9 cellular contexts compared by ENCODE assay signal in genomic region chr17:70048020-70048419, GRCh38. TPM values are rescaled to one million over a fixed set of nuclear protein-coding genes. Genes with fewer than 3 reads are reported as not detected.
"Had no signal": no experiment of that assay in that cellular context is flagged by ENCODE, and none has a peak within 500 bp of the region (broad histone marks: within the 10 kb centered on the region; RNA-seq: fewer than 3 reads in every experiment).

No MANE protein-coding gene starts in this region.

- H2AFZ ChIP-seq: GM23338 had no signal

- H3K9me3 Mint-ChIP-seq: GM23338, H9 had no signal

- H3K27ac Mint-ChIP-seq: GM23338, H9, IgD-negative memory B cell had no signal

- DNase-seq: H9, HCEC 1CT, KG1 had no signal

- FAIRE-seq: H1, H54 had no signal

- H3K4me2 ChIP-seq: GM23338 had no signal

- H3K27me3 Mint-ChIP-seq: IgD-negative memory B cell had no signal

- ATAC-seq: GM23338 had no signal

- H3K4me3 Mint-ChIP-seq: GM23338, H9, IgD-negative memory B cell had no signal

- H3K4me3 ChIP-seq: GM23338 had no signal

- H3K27ac ChIP-seq: HL-60 had no signal

- H3K4me1 Mint-ChIP-seq: GM23338, H9, IgD-negative memory B cell had no signal

- H3K36me3 Mint-ChIP-seq: IgD-negative memory B cell had no signal

RNA-seq across cellular contexts. Expression of gene KCNJ16, which starts 27.0 kb away (rescaled TPM):
- total RNA-seq: GM23338, H1, H9, HT1080 had no signal
- polyA plus RNA-seq: GM23338, H1, IgD-negative memory B cell had no signal
